Comparison of ENCODE assay signal across 8 cellular contexts in genomic region chr11:93614111-93614784, GRCh38. TPM values are rescaled to one million over a fixed set of nuclear protein-coding genes. Genes with fewer than 3 reads are reported as not detected.
A peak's percentile ranks its signal among the peaks of the same experiment; 100 is the strongest.
DNase-seq lines count a peak whose midpoint lies in the region; ATAC-seq and TF ChIP-seq lines count a peak whose summit lies in the region.

No MANE protein-coding gene starts in this region.

- peak; percentile 45 for ATAC-seq in effector memory CD8-positive, alpha-beta T cell (replicated peaks)
- ATAC-seq in HG03139 (IDR thresholded peaks at IDR 0.05; ENCODE audit: unreplicated experiment) (no peak), GM21619 (IDR thresholded peaks at IDR 0.05; ENCODE audit: unreplicated experiment) (no peak)

- H2AFZ ChIP-seq in mesenchymal stem cell (ENCODE audit: low read depth, low read length) = no peak overlapping the region

- POLR2A ChIA-PET in AG04449 (lab: Yijun Ruan, JAX) = no interaction called here

- H3K4me1 ChIP-seq in mesenchymal stem cell (ENCODE audit: control insufficient read depth, insufficient read depth, low read depth, low read length) = no peaks in the 10 kb centered on the region

- H3K27me3 Mint-ChIP-seq in effector memory CD8-positive, alpha-beta T cell = peaks cover 10 to 38% of the 10 kb centered on the region in 2 donors

- no peak overlapping the region for H2BK5ac ChIP-seq in mesenchymal stem cell (ENCODE audit: low read depth, low read length, poor library complexity, severe bottlenecking)

- H3K4ac ChIP-seq in mesenchymal stem cell (ENCODE audit: low read depth in 1 of 2, low read length in 2 of 2) = no peak overlapping the region

- no peak overlapping the region for H2BK12ac ChIP-seq in mesenchymal stem cell (ENCODE audit: low read length in 2 of 2)

- H2BK120ac ChIP-seq in mesenchymal stem cell (ENCODE audit: low read depth, low read length) = no peak overlapping the region

- 86% methylated on average over 3 of the region's 4 CpGs for WGBS in mesenchymal stem cell

- H3K9ac ChIP-seq in mesenchymal stem cell (ENCODE audit: low read length) = no peak overlapping the region

- peaks cover 0 to 4% of the 10 kb centered on the region in 2 donors for H3K4me1 Mint-ChIP-seq in effector memory CD8-positive, alpha-beta T cell (ENCODE audit: low read depth in 2 of 2)

- H3K79me1 ChIP-seq in mesenchymal stem cell (replicated peaks; ENCODE audit: low read length, poor library complexity, severe bottlenecking) = no peaks in the 10 kb centered on the region

- no peaks in the 10 kb centered on the region for H3K9me3 ChIP-seq in mesenchymal stem cell (ENCODE audit: control insufficient read depth, low read length)

- H3K27ac Mint-ChIP-seq in effector memory CD8-positive, alpha-beta T cell = no peak overlapping the region

- H3K18ac ChIP-seq in mesenchymal stem cell (ENCODE audit: low read depth in 1 of 2, low read length in 2 of 2) = no peak overlapping the region

- no peak overlapping the region for H2BK15ac ChIP-seq in mesenchymal stem cell (ENCODE audit: low read depth, poor library complexity, severe bottlenecking)

- no peak overlapping the region for H3K23ac ChIP-seq in mesenchymal stem cell (ENCODE audit: low read length in 2 of 2)

- H3K4me2 ChIP-seq in mesenchymal stem cell (ENCODE audit: low read length, poor library complexity, severe bottlenecking) = no peak overlapping the region

- H3K36me3 Mint-ChIP-seq in effector memory CD8-positive, alpha-beta T cell (ENCODE audit: insufficient read depth) = no peaks in the 10 kb centered on the region

- no peak overlapping the region for H3K27ac ChIP-seq in mesenchymal stem cell (ENCODE audit: low read length, poor library complexity, severe bottlenecking)

- DNase-seq in AG04449 (ENCODE audit: low read depth, low spot score) (no peak), GM06990 (ENCODE audit: extremely low read depth, insufficient read length) (no peak), NCI-H69 (lab: John Stamatoyannopoulos, UW) (peak; percentile 58), mesenchymal stem cell (no peak)
- DNase-seq in effector memory CD8-positive, alpha-beta T cell = peak in 1 of 3 experiments; percentile 1
- DNase-seq in activated CD8-positive, alpha-beta memory T cell treated with anti-CD3 and anti-CD28 coated beads, Interleukin-2, amount 50 U/mL, for 48 hours = no peak

- H3K36me3 ChIP-seq in GM06990 (ENCODE audit: control insufficient read depth, insufficient read depth, low read length) = no peaks in the 10 kb centered on the region
- no peaks in the 10 kb centered on the region for H3K36me3 ChIP-seq in mesenchymal stem cell (ENCODE audit: control insufficient read depth in 1 of 2, insufficient read depth in 2 of 2, low read depth in 1 of 2, low read length in 2 of 2)

- H3K4me3 ChIP-seq in AG04449 (ENCODE audit: low read depth, low read length) (no peak overlapping the region), GM06990 (replicated peaks; ENCODE audit: low read depth, low read length) (no peak overlapping the region), mesenchymal stem cell (ENCODE audit: insufficient read depth in 1 of 2, low read depth in 1 of 2, low read length in 2 of 2) (no peak overlapping the region)

- H2AK5ac ChIP-seq in mesenchymal stem cell (ENCODE audit: low read length, severe bottlenecking) = no peak overlapping the region

- no peaks in the 10 kb centered on the region for H3K27me3 ChIP-seq in GM06990 (replicated peaks; ENCODE audit: control insufficient read depth, insufficient read depth, low read length)
- H3K27me3 ChIP-seq in mesenchymal stem cell (ENCODE audit: control insufficient read depth in 1 of 2, insufficient read depth in 1 of 2, low read length in 2 of 2) = peaks cover under 1 to 16% of the 10 kb centered on the region in 2 experiments

- H4K91ac ChIP-seq in mesenchymal stem cell (ENCODE audit: low read length) = no peak overlapping the region

- CTCF ChIA-PET in AG04449 (lab: Yijun Ruan, JAX) = interaction anchor here (1.3 kb wide), 1 partner anchor 37 kb away, joined by 4 read pairs; no protein-coding TSS in a partner anchor

- no peak overlapping the region for H4K8ac ChIP-seq in mesenchymal stem cell (ENCODE audit: low read length)

- TF ChIP-seq CTCF in AG04449 (IDR thresholded peaks at IDR 0.05; ENCODE audit: insufficient read depth, low read length, missing control alignments) (peak; percentile 3), GM06990 (IDR thresholded peaks at IDR 0.05; ENCODE audit: insufficient read depth, low read length, poor library complexity, severe bottlenecking) (peak; percentile 30)

- H3K9me3 Mint-ChIP-seq in effector memory CD8-positive, alpha-beta T cell = no peaks in the 10 kb centered on the region

- H3K4me3 Mint-ChIP-seq in effector memory CD8-positive, alpha-beta T cell = no peak overlapping the region

- H3K14ac ChIP-seq in mesenchymal stem cell (ENCODE audit: low read length in 2 of 2) = no peak overlapping the region

RNA-seq across cellular contexts. Expression of gene CEP295, which starts 47.2 kb away (rescaled TPM):
- polyA plus RNA-seq in mesenchymal stem cell (2013, experiment 1 of 2) = 7.3 TPM
- polyA plus RNA-seq in mesenchymal stem cell (2013, experiment 2 of 2) = 8.5 TPM
